In genomic region chr2:151367571-151367970, GRCh38 we compare ENCODE assay signal across 1 cellular context.
TF ChIP-seq lines count a peak whose summit lies in the region.

No MANE protein-coding gene starts in this region.

TF ChIP-seq in GM23338, 12 proteins besides CTCF, POLR2A, EP300 and RAD21:
- TF ChIP-seq ZNF462 (CRISPR knock-in tag; IDR thresholded peaks at IDR 0.05), result no peak
- no peak for TF ChIP-seq CREB1 (CRISPR knock-in tag; IDR thresholded peaks at IDR 0.05; ENCODE audit: low read depth)
- TF ChIP-seq JUNB (IDR thresholded peaks at IDR 0.05; ENCODE audit: unreplicated experiment), result no peak
- no peak for TF ChIP-seq POLR2AphosphoS5 (IDR thresholded peaks at IDR 0.05; ENCODE audit: low read depth)
- TF ChIP-seq EZH2 (IDR thresholded peaks at IDR 0.05; ENCODE audit: low read depth, unreplicated experiment), result no peak
- TF ChIP-seq NANOG (IDR thresholded peaks at IDR 0.05; ENCODE audit: borderline replicate concordance), result no peak
- no peak for TF ChIP-seq ETS1 (IDR thresholded peaks at IDR 0.05)
- TF ChIP-seq STAT1 (IDR thresholded peaks at IDR 0.05; ENCODE audit: unreplicated experiment), result no peak
- no peak for TF ChIP-seq REST (IDR thresholded peaks at IDR 0.05; ENCODE audit: unreplicated experiment)
- TF ChIP-seq ZNF114 (CRISPR knock-in tag; IDR thresholded peaks at IDR 0.05), result no peak
- TF ChIP-seq ZNF331 (CRISPR knock-in tag; IDR thresholded peaks at IDR 0.05; ENCODE audit: low read depth), result no peak
- no peak for TF ChIP-seq EZH2phosphoT487 (IDR thresholded peaks at IDR 0.05; ENCODE audit: unreplicated experiment)
